In genomic region chr16:85614338-85615013, GRCh38 we compare ENCODE assay signal across 8 cellular contexts. TPM values are rescaled to one million over a fixed set of nuclear protein-coding genes. Genes with fewer than 3 reads are reported as not detected.
DNase-seq lines count a peak whose midpoint lies in the region; ATAC-seq, FAIRE-seq and TF ChIP-seq lines count a peak whose summit lies in the region.

No MANE protein-coding gene starts in this region.

- H4K20me1 ChIP-seq in astrocyte (ENCODE audit: insufficient read depth, low read length) = peaks cover 80% of the 10 kb centered on the region

- H3K4me2 ChIP-seq in astrocyte (ENCODE audit: low read length) = peak overlapping the region; percentile 86

- H3K4me3 ChIP-seq in A673 (ENCODE audit: low read depth, low read length, poor library complexity, severe bottlenecking) = peak overlapping the region; percentile 86
- H3K4me3 ChIP-seq in HEK293 (ENCODE audit: low read depth, low read length) = peak overlapping the region; percentile 69
- no peak overlapping the region for H3K4me3 ChIP-seq in astrocyte (ENCODE audit: insufficient read depth, low read depth, low read length)
- peak overlapping the region; percentile 46 for H3K4me3 ChIP-seq in mesodermal cell (ENCODE audit: extremely low read depth, insufficient read depth, low read length, poor library complexity, severe bottlenecking)

- H3K36me3 ChIP-seq in A673 (ENCODE audit: insufficient read depth, low read length, poor library complexity, severe bottlenecking) (no peaks in the 10 kb centered on the region), HEK293 (ENCODE audit: control insufficient read depth in 2 of 2, insufficient read depth in 1 of 2, low read length in 2 of 2) (peaks cover 0 to 21% of the 10 kb centered on the region in 2 experiments; a peak in 2 of 3 replicates), astrocyte (ENCODE audit: insufficient read depth, low read length) (no peaks in the 10 kb centered on the region), mesodermal cell (ENCODE audit: control insufficient read depth, insufficient read depth, low read length) (no peaks in the 10 kb centered on the region)

- H3K9me3 Mint-ChIP-seq in astrocyte (ENCODE audit: unreplicated experiment) = no peaks in the 10 kb centered on the region
- no peaks in the 10 kb centered on the region for H3K9me3 Mint-ChIP-seq in activated T-helper 17 cell treated with anti-CD3 and anti-CD28 coated beads, Interleukin-2, amount 50 U/mL, for 72 hours

- peak overlapping the region; percentile 73 for H3K4me3 Mint-ChIP-seq in astrocyte (ENCODE audit: unreplicated experiment)
- no peak overlapping the region for H3K4me3 Mint-ChIP-seq in activated T-helper 17 cell treated with anti-CD3 and anti-CD28 coated beads, Interleukin-2, amount 50 U/mL, for 72 hours

- TF ChIP-seq CTCF in A673 (conservative IDR thresholded peaks at IDR 0.05; ENCODE audit: low read depth, low read length) (no peak), HEK293 (tag by site-specific recombination; IDR thresholded peaks at IDR 0.05) (no peak), astrocyte (IDR thresholded peaks at IDR 0.05; ENCODE audit: insufficient read depth, low read depth, low read length) (no peak)

- FAIRE-seq in astrocyte (lab: Jason Lieb, UNC) = no peak
- no peak for FAIRE-seq in GM12891 (lab: Jason Lieb, UNC)

- BruUV-seq in A673 (replicated peaks; lab: Mats Ljungman, UMichigan) = no TSS peak

- H2AFZ ChIP-seq in astrocyte (ENCODE audit: low read depth, low read length) = no peak overlapping the region

- H3K27me3 ChIP-seq in A673 (replicated peaks; ENCODE audit: insufficient read depth, low read depth, low read length, poor library complexity) (no peaks in the 10 kb centered on the region), astrocyte (ENCODE audit: insufficient read depth, low read length) (peaks cover 3% of the 10 kb centered on the region)

- H3K36me3 Mint-ChIP-seq in astrocyte (ENCODE audit: low read depth, unreplicated experiment) = peaks cover 3% of the 10 kb centered on the region
- no peaks in the 10 kb centered on the region for H3K36me3 Mint-ChIP-seq in activated T-helper 17 cell treated with anti-CD3 and anti-CD28 coated beads, Interleukin-2, amount 50 U/mL, for 72 hours (ENCODE audit: low read depth)

- H3K79me2 ChIP-seq in astrocyte (ENCODE audit: insufficient read depth, low read length) = peaks cover 19% of the 10 kb centered on the region

- ATAC-seq in HG03521 (IDR thresholded peaks at IDR 0.05; ENCODE audit: unreplicated experiment) = no peak
- ATAC-seq in GM21423 (IDR thresholded peaks at IDR 0.05; ENCODE audit: unreplicated experiment) = no peak
- ATAC-seq in activated T-helper 17 cell treated with anti-CD3 and anti-CD28 coated beads, Interleukin-2, amount 50 U/mL, for 72 hours (replicated peaks) = no peak

- POLR2A ChIA-PET in A673 (lab: Charles Lee; ENCODE audit: low non-redundant PET) = interaction anchor here (0.7 kb wide), 1 partner anchor 325 kb away, joined by 3 read pairs; no protein-coding TSS in a partner anchor
- POLR2A ChIA-PET in HEK293 (lab: Yijun Ruan, JAX) = interaction anchor here (0.6 to 5.2 kb wide), 3 partner anchors 61 to 143 kb away, joined by 3 to 37 read pairs (median 4); no protein-coding TSS in a partner anchor

- no peak for TF ChIP-seq POLR2A in GM12891 (IDR thresholded peaks at IDR 0.05; ENCODE audit: low read depth, low read length)

- intact Hi-C loops in A673 (cut with micrococcal nuclease; ENCODE audit: unreplicated experiment) = loop anchor here (5.0 kb wide), 3 partner anchors 42 to 497 kb away; no protein-coding TSS in a partner anchor

- peaks cover 11% of the 10 kb centered on the region for H3K4me1 Mint-ChIP-seq in astrocyte (ENCODE audit: low read depth, unreplicated experiment)
- H3K4me1 Mint-ChIP-seq in activated T-helper 17 cell treated with anti-CD3 and anti-CD28 coated beads, Interleukin-2, amount 50 U/mL, for 72 hours = peaks cover 6% of the 10 kb centered on the region

- H3K27ac ChIP-seq in A673 (ENCODE audit: low read depth, low read length, poor library complexity, severe bottlenecking) (peak overlapping the region; percentile 54), HEK293 (ENCODE audit: extremely low read depth, low read depth, low read length) (peak overlapping the region; percentile 99), astrocyte (ENCODE audit: low read depth, low read length) (no peak overlapping the region), mesodermal cell (ENCODE audit: low read depth, low read length, severe bottlenecking) (peak overlapping the region; percentile 66)

- WGBS in mesodermal cell (ENCODE audit: insufficient coverage in 2 of 2), 2 experiments = 3 to 4% methylated on average over 21 to 27 of the region's 41 CpGs

- CTCF ChIA-PET in A673 (lab: Charles Lee) = interaction anchor here (0.8 kb wide), 1 partner anchor 348 kb away, joined by 4 read pairs; no protein-coding TSS in a partner anchor
- CTCF ChIA-PET in HEK293 (lab: Yijun Ruan, JAX) = interaction anchor here (0.8 to 2.8 kb wide), 4 partner anchors 13 to 505 kb away, joined by 4 to 29 read pairs (median 8); no protein-coding TSS in a partner anchor

- peaks cover 7% of the 10 kb centered on the region for H3K27me3 Mint-ChIP-seq in astrocyte (ENCODE audit: low read depth, unreplicated experiment)
- no peaks in the 10 kb centered on the region for H3K27me3 Mint-ChIP-seq in activated T-helper 17 cell treated with anti-CD3 and anti-CD28 coated beads, Interleukin-2, amount 50 U/mL, for 72 hours

- H3K9me3 ChIP-seq in A673 (ENCODE audit: low read depth, low read length, poor library complexity, severe bottlenecking) (no peaks in the 10 kb centered on the region), HEK293 (ENCODE audit: control insufficient read depth, insufficient read depth, low read depth, low read length) (no peaks in the 10 kb centered on the region), astrocyte (ENCODE audit: insufficient read depth, low read depth, low read length) (no peaks in the 10 kb centered on the region), mesodermal cell (ENCODE audit: control insufficient read depth, low read length) (no peaks in the 10 kb centered on the region)

- H3K4me1 ChIP-seq in A673 (ENCODE audit: insufficient read depth, low read length, poor library complexity, severe bottlenecking) (peaks cover 65% of the 10 kb centered on the region), HEK293 (ENCODE audit: control insufficient read depth, insufficient read depth, low read length) (peaks cover 8% of the 10 kb centered on the region; the same call in 1 of the 2 replicates), astrocyte (ENCODE audit: insufficient read depth, low read length) (peaks cover 46% of the 10 kb centered on the region), mesodermal cell (ENCODE audit: control insufficient read depth, insufficient read depth, low read length, poor library complexity, severe bottlenecking) (peaks cover 31% of the 10 kb centered on the region)

- H3K9ac ChIP-seq in astrocyte (ENCODE audit: low read length) = no peak overlapping the region

- H3K27ac Mint-ChIP-seq in astrocyte (ENCODE audit: unreplicated experiment) = no peak overlapping the region
- no peak overlapping the region for H3K27ac Mint-ChIP-seq in activated T-helper 17 cell treated with anti-CD3 and anti-CD28 coated beads, Interleukin-2, amount 50 U/mL, for 72 hours

- DNase-seq in A673 (ENCODE audit: low spot score) = no peak
- no peak for DNase-seq in astrocyte (ENCODE audit: low read depth)
- DNase-seq in GM12891 (ENCODE audit: insufficient read length, low spot score) = no peak

TF ChIP-seq in HEK293, 187 proteins besides CTCF, POLR2A, EP300 and RAD21 (continues in another document):
- peak; percentile 6 for TF ChIP-seq ZFHX2 (tag by site-specific recombination; conservative IDR thresholded peaks at IDR 0.05)
- TF ChIP-seq PATZ1 (tag by site-specific recombination; IDR thresholded peaks at IDR 0.05) = peak; percentile 33

TF ChIP-seq in GM12891, 5 proteins besides CTCF, POLR2A, EP300 and RAD21:
- TF ChIP-seq SPI1 (IDR thresholded peaks at IDR 0.05; ENCODE audit: low read depth, low read length) = no peak
- TF ChIP-seq TAF1 (IDR thresholded peaks at IDR 0.05; ENCODE audit: low read depth, low read length) = no peak
- TF ChIP-seq POLR2AphosphoS5 (IDR thresholded peaks at IDR 0.05; ENCODE audit: low read depth, low read length) = no peak
- no peak for TF ChIP-seq POU2F2 (IDR thresholded peaks at IDR 0.05; ENCODE audit: low read depth, low read length)
- TF ChIP-seq PAX5 (IDR thresholded peaks at IDR 0.05; ENCODE audit: insufficient read depth, low read length, severe bottlenecking) = no peak

RNA-seq across cellular contexts. Expression of gene GSE1, which starts 1.4 kb away (rescaled TPM):
- 64.2 and 72.4 TPM in 2 replicates for total RNA-seq in A673 (2021)
- 30.1 and 35.0 TPM in 2 replicates for total RNA-seq in astrocyte
- 39.8 TPM for polyA plus RNA-seq in mesodermal cell (2013, experiment 1 of 2)
- polyA plus RNA-seq in mesodermal cell (2013, experiment 2 of 2) = 36.2 TPM
- 10 to 100 TPM; 12.1 to 17.4 TPM for total RNA-seq in activated T-helper 17 cell treated with anti-CD3 and anti-CD28 coated beads, Interleukin-2, amount 50 U/mL, for 72 hours
- polyA plus RNA-seq in GM12891 (2012; ENCODE audit: low read depth, missing spikeins) = 18.7 TPM
